In genomic region chr6:13328076-13328874, GRCh38 we compare ENCODE assay signal across 8 cellular contexts. TPM values are rescaled to one million over a fixed set of nuclear protein-coding genes. Genes with fewer than 3 reads are reported as not detected.
DNase-seq lines count a peak whose midpoint lies in the region; ATAC-seq lines count a peak whose summit lies in the region.

Gene TBC1D7, minus strand, starts transcription at chr6:13328537. Its CDS starts 1,639 bp downstream, at chr6:13326898.

- CTCF ChIA-PET in activated CD8-positive, alpha-beta memory T cell treated with anti-CD3 and anti-CD28 coated beads for 36 hours (lab: Charles Lee): interaction anchor here (1.1 to 1.8 kb wide), 5 partner anchors 11 to 287 kb away, joined by 3 to 8 read pairs (median 4); partner anchors contain the start of genes NOL7 and SIRT5

- peak; percentile 16 for ATAC-seq in GM19468 (IDR thresholded peaks at IDR 0.05; ENCODE audit: extremely low read depth, unreplicated experiment)
- peak; percentile 88 for ATAC-seq in memory B cell (ENCODE audit: low read depth)

- peaks cover 13% of the 10 kb centered on the region for H3K4me1 Mint-ChIP-seq in memory B cell

- H3K36me3 ChIP-seq in effector memory CD4-positive, alpha-beta T cell (ENCODE audit: control insufficient read depth, insufficient read depth, low read length): peaks cover 23% of the 10 kb centered on the region

- H3K4me1 ChIP-seq in effector memory CD4-positive, alpha-beta T cell (ENCODE audit: control insufficient read depth, insufficient read depth, low read length, poor library complexity, severe bottlenecking): peaks cover 8% of the 10 kb centered on the region

- peaks cover 2% of the 10 kb centered on the region for H3K27me3 Mint-ChIP-seq in memory B cell

- peak within 1 kb of the TSS; percentile 96 for H3K27ac Mint-ChIP-seq in memory B cell

- H3K4me3 Mint-ChIP-seq in memory B cell: peak within 1 kb of the TSS; percentile 94

- H3K27ac ChIP-seq in effector memory CD4-positive, alpha-beta T cell (ENCODE audit: insufficient read depth, low read length, poor library complexity, severe bottlenecking): peak within 1 kb of the TSS; percentile 91

- H3K4me3 ChIP-seq in effector memory CD4-positive, alpha-beta T cell (ENCODE audit: insufficient read depth, low read depth, low read length, poor library complexity, severe bottlenecking): peak within 1 kb of the TSS; percentile 92

- POLR2A ChIA-PET in activated CD8-positive, alpha-beta memory T cell treated with anti-CD3 and anti-CD28 coated beads for 36 hours (lab: Charles Lee): interaction anchor here (0.5 to 1.8 kb wide), 10 partner anchors 25 to 287 kb away, joined by 3 to 15 read pairs (median 6); partner anchors contain the start of genes GFOD1, NOL7 and SIRT5

- H3K36me3 Mint-ChIP-seq in memory B cell: peaks cover 9% of the 10 kb centered on the region

- DNase-seq in COLO668 (lab: John Stamatoyannopoulos, UW; ENCODE audit: unreplicated experiment): peak; percentile 89
- DNase-seq in HS-5 (ENCODE audit: low read depth): peak; percentile 65
- DNase-seq in NK-92 (lab: John Stamatoyannopoulos, UW; ENCODE audit: unreplicated experiment): peak; percentile 47
- peak; percentile 85 to 89 (median 88) for DNase-seq in effector memory CD4-positive, alpha-beta T cell
- DNase-seq in memory B cell (ENCODE audit: low spot score in 2 of 2): peak; percentile 92
- DNase-seq in stimulated activated CD8-positive, alpha-beta memory T cell treated with anti-CD3 and anti-CD28 coated beads, Interleukin-12 subunit alpha, Interleukin-12 subunit beta, amount 100 ng/mL, for 24 hours (ENCODE audit: extremely low read depth): peak; percentile 85

- H3K9me3 ChIP-seq in effector memory CD4-positive, alpha-beta T cell (ENCODE audit: control insufficient read depth, low read length): no peaks in the 10 kb centered on the region

- no peaks in the 10 kb centered on the region for H3K9me3 Mint-ChIP-seq in memory B cell

- no peaks in the 10 kb centered on the region for H3K27me3 ChIP-seq in effector memory CD4-positive, alpha-beta T cell (replicated peaks; ENCODE audit: control insufficient read depth, insufficient read depth, low read length, poor library complexity, severe bottlenecking)

RNA-seq across cellular contexts. Expression of gene TBC1D7, which starts in this region (rescaled TPM):
- 10 to 100 TPM; 18.5 to 20.8 TPM for total RNA-seq in activated CD8-positive, alpha-beta memory T cell treated with anti-CD3 and anti-CD28 coated beads for 36 hours

Comparison
In these comparisons a context has a peak if more than half of its experiments do, and no peak if none do; other contexts are left out.
1. Peak in every context shown above with its lines: DNase-seq, ATAC-seq, H3K4me3 ChIP-seq and H3K27ac ChIP-seq.